Comparison of ENCODE assay signal across 18 cellular contexts in genomic region chr19:39936622-39937021, GRCh38. TPM values are rescaled to one million over a fixed set of nuclear protein-coding genes. Genes with fewer than 3 reads are reported as not detected.
DNase-seq lines count a peak whose midpoint lies in the region; ATAC-seq and TF ChIP-seq lines count a peak whose summit lies in the region.
"Had no signal": no experiment of that assay in that cellular context is flagged by ENCODE, and none has a peak within 500 bp of the region (broad histone marks: within the 10 kb centered on the region; RNA-seq: fewer than 3 reads in every experiment).

No MANE protein-coding gene starts in this region.

- H3K4me2 ChIP-seq in BLaER1 treated with 17β-estradiol and CSF1 and Interleukin-3, amounts not matched to agents 10 nM and 100 nM, result peak overlapping the region; percentile 61 to 98 (median 86)
- H3K4me2 ChIP-seq: PC-9 had no signal

- H4K20me1 ChIP-seq in BLaER1 treated with 17β-estradiol and CSF1 and Interleukin-3, amounts not matched to agents 10 nM and 100 nM, result peaks cover 0 to 1% (median 0%) of the 10 kb centered on the region in 11 experiments; a peak in 1 of 22 replicates

- no peak for TF ChIP-seq CTCF in sigmoid colon (IDR thresholded peaks at IDR 0.05)

- no peak for DNase-seq in T-helper 1 cell
- DNase-seq in activated gamma-delta T cell treated with Interleukin-2 at 50 U/mL for 16 hours, result no peak
- no peak for DNase-seq in sigmoid colon
- DNase-seq: left lung, NCI-H69, pancreas, PC-9, upper lobe of left lung had no signal

- no peaks in the 10 kb centered on the region for H3K27me3 ChIP-seq in BLaER1 treated with 17β-estradiol and CSF1 and Interleukin-3, amounts not matched to agents 10 nM and 100 nM
- H3K27me3 ChIP-seq in mucosa of rectum (ENCODE audit: control insufficient read depth in 2 of 2, insufficient read depth in 2 of 2, low read length in 2 of 2), result no peaks in the 10 kb centered on the region
- H3K27me3 ChIP-seq in sigmoid colon, result no peaks in the 10 kb centered on the region
- H3K27me3 ChIP-seq: pancreas, upper lobe of left lung had no signal

- peaks cover 20% of the 10 kb centered on the region for H3K9me3 Mint-ChIP-seq in T-helper 1 cell treated with Interleukin-12 subunit alpha and Interleukin-12 subunit beta and Interleukin-4 antibody, amounts not matched to agents 30 μg/mL and 1 μg/mL, for 36 hours
- H3K9me3 Mint-ChIP-seq in activated T-helper 17 cell treated with anti-CD3 and anti-CD28 coated beads, Interleukin-2, amount 50 U/mL, for 72 hours, result no peaks in the 10 kb centered on the region

- H3K36me3 ChIP-seq in BLaER1 treated with 17β-estradiol and CSF1 and Interleukin-3, amounts not matched to agents 10 nM and 100 nM, result no peaks in the 10 kb centered on the region
- H3K36me3 ChIP-seq in mucosa of rectum (ENCODE audit: control insufficient read depth in 2 of 2, insufficient read depth in 2 of 2, low read length in 2 of 2) (no peaks in the 10 kb centered on the region), sigmoid colon (no peaks in the 10 kb centered on the region)
- H3K36me3 ChIP-seq: left lung, pancreas, upper lobe of left lung had no signal

- H3K9ac ChIP-seq in BLaER1 treated with 17β-estradiol and CSF1 and Interleukin-3, amounts not matched to agents 10 nM and 100 nM, result peak overlapping the region in 3 of 11 experiments; percentile 43 to 53 (median 46); a peak in 3 of 22 replicates
- H3K9ac ChIP-seq in mucosa of rectum (ENCODE audit: low read depth in 1 of 2, low read length in 2 of 2), result peak overlapping the region in 1 of 2 donors; percentile 48

- no peak for TF ChIP-seq POLR2A in sigmoid colon (IDR thresholded peaks at IDR 0.05)

- H3K27ac ChIP-seq in BLaER1 treated with 17β-estradiol and CSF1 and Interleukin-3, amounts not matched to agents 10 nM and 100 nM, result peak overlapping the region in 7 of 11 experiments; percentile 15 to 84 (median 51); a peak in 13 of 22 replicates
- H3K27ac ChIP-seq in mucosa of rectum (ENCODE audit: low read depth in 2 of 2, low read length in 2 of 2) (peak overlapping the region; percentile 77), sigmoid colon (no peak overlapping the region)
- H3K27ac ChIP-seq: 22Rv1, left lung, pancreas, PC-9, upper lobe of left lung had no signal

- peaks cover 22% of the 10 kb centered on the region for H3K36me3 Mint-ChIP-seq in T-helper 1 cell treated with Interleukin-12 subunit alpha and Interleukin-12 subunit beta and Interleukin-4 antibody, amounts not matched to agents 30 μg/mL and 1 μg/mL, for 36 hours (ENCODE audit: low read depth)
- H3K36me3 Mint-ChIP-seq in activated T-helper 17 cell treated with anti-CD3 and anti-CD28 coated beads, Interleukin-2, amount 50 U/mL, for 72 hours (ENCODE audit: low read depth), result no peaks in the 10 kb centered on the region

- peaks cover 59% of the 10 kb centered on the region for H3K4me1 Mint-ChIP-seq in T-helper 1 cell treated with Interleukin-12 subunit alpha and Interleukin-12 subunit beta and Interleukin-4 antibody, amounts not matched to agents 30 μg/mL and 1 μg/mL, for 36 hours (ENCODE audit: low read depth)
- peaks cover 48% of the 10 kb centered on the region for H3K4me1 Mint-ChIP-seq in activated T-helper 17 cell treated with anti-CD3 and anti-CD28 coated beads, Interleukin-2, amount 50 U/mL, for 72 hours

- H3K4me3 ChIP-seq in BLaER1 treated with 17β-estradiol and CSF1 and Interleukin-3, amounts not matched to agents 10 nM and 100 nM, result 0 out of 20 replicates have a peak overlapping the region, but pooled peaks of 2 of the 10 experiments have one; percentile 2 to 20
- H3K4me3 ChIP-seq in mucosa of rectum (ENCODE audit: low read length in 2 of 2) (no peak overlapping the region), sigmoid colon (no peak overlapping the region)
- H3K4me3 ChIP-seq: left lung, mucosa of descending colon, pancreas, PC-9, skin epidermis, upper lobe of left lung had no signal

- peaks cover 38 to 99% (median 68%) of the 10 kb centered on the region in 10 experiments for H3K4me1 ChIP-seq in BLaER1 treated with 17β-estradiol and CSF1 and Interleukin-3, amounts not matched to agents 10 nM and 100 nM
- H3K4me1 ChIP-seq in mucosa of rectum (ENCODE audit: control insufficient read depth in 2 of 2, insufficient read depth in 2 of 2, low read length in 2 of 2) (peaks cover 26 to 48% of the 10 kb centered on the region in 2 donors), sigmoid colon (no peaks in the 10 kb centered on the region)

- peaks cover 11 to 22% (median 15%) of the 10 kb centered on the region in 11 experiments for H3K9me3 ChIP-seq in BLaER1 treated with 17β-estradiol and CSF1 and Interleukin-3, amounts not matched to agents 10 nM and 100 nM (replicated peaks in 1 of 11)
- no peaks in the 10 kb centered on the region for H3K9me3 ChIP-seq in mucosa of rectum (ENCODE audit: control insufficient read depth in 2 of 2, low read length in 2 of 2)
- peaks cover 0 to 8% (median 0%) of the 10 kb centered on the region in 4 donors for H3K9me3 ChIP-seq in sigmoid colon
- H3K9me3 ChIP-seq: mucosa of descending colon, pancreas, upper lobe of left lung had no signal

- H3K27ac Mint-ChIP-seq in T-helper 1 cell treated with Interleukin-12 subunit alpha and Interleukin-12 subunit beta and Interleukin-4 antibody, amounts not matched to agents 30 μg/mL and 1 μg/mL, for 36 hours, result peak overlapping the region; percentile 86
- peak overlapping the region; percentile 37 for H3K27ac Mint-ChIP-seq in activated T-helper 17 cell treated with anti-CD3 and anti-CD28 coated beads, Interleukin-2, amount 50 U/mL, for 72 hours
- H3K27ac Mint-ChIP-seq: dendritic cell treated with granulocyte-macrophage colony-stimulating factor and Interleukin-4, amounts not matched to agents 40 ng/mL and 50 ng/mL, for 4 days had no signal

- 91 to 92% methylated on average over 6 of the region's 6 CpGs for WGBS in sigmoid colon, 2 donors

- TF ChIP-seq EP300 in sigmoid colon (IDR thresholded peaks at IDR 0.05), result no peak

- peak overlapping the region; percentile 16 for H3K4me3 Mint-ChIP-seq in T-helper 1 cell treated with Interleukin-12 subunit alpha and Interleukin-12 subunit beta and Interleukin-4 antibody, amounts not matched to agents 30 μg/mL and 1 μg/mL, for 36 hours
- peak overlapping the region; percentile 14 for H3K4me3 Mint-ChIP-seq in activated T-helper 17 cell treated with anti-CD3 and anti-CD28 coated beads, Interleukin-2, amount 50 U/mL, for 72 hours
- H3K4me3 Mint-ChIP-seq: dendritic cell treated with granulocyte-macrophage colony-stimulating factor and Interleukin-4, amounts not matched to agents 40 ng/mL and 50 ng/mL, for 4 days had no signal

- intact Hi-C loops in sigmoid colon (cut with DNase I), result no loop called here

- H3K27me3 Mint-ChIP-seq in T-helper 1 cell treated with Interleukin-12 subunit alpha and Interleukin-12 subunit beta and Interleukin-4 antibody, amounts not matched to agents 30 μg/mL and 1 μg/mL, for 36 hours (ENCODE audit: low read depth), result no peaks in the 10 kb centered on the region
- no peaks in the 10 kb centered on the region for H3K27me3 Mint-ChIP-seq in activated T-helper 17 cell treated with anti-CD3 and anti-CD28 coated beads, Interleukin-2, amount 50 U/mL, for 72 hours
- H3K27me3 Mint-ChIP-seq: IgD-negative memory B cell had no signal

- ATAC-seq in activated T-helper 17 cell treated with anti-CD3 and anti-CD28 coated beads, Interleukin-2, amount 50 U/mL, for 72 hours (replicated peaks), result no peak
- ATAC-seq in GM21619 (IDR thresholded peaks at IDR 0.05; ENCODE audit: unreplicated experiment), result no peak
- ATAC-seq: left lung had no signal

RNA-seq across cellular contexts. Expression of gene FCGBP, which starts 2.2 kb away (rescaled TPM):
- 10 to 100 TPM in 1 of 2 donors, 1 to 10 TPM in 1; 2.1 to 11.3 TPM for total RNA-seq in activated T-helper 17 cell treated with anti-CD3 and anti-CD28 coated beads, Interleukin-2, amount 50 U/mL, for 72 hours
- total RNA-seq in sigmoid colon, result 10 to 100 TPM in 2 of 4 donors, 1 to 10 TPM in 2; 7.5 to 83.5 (median 9.7) TPM
- polyA plus RNA-seq in sigmoid colon, result 100 to 1,000 TPM in 2 of 3 donors, 10 to 100 TPM in 1; 90.1 to 713 (median 228) TPM

RNA-seq across cellular contexts. Expression of gene PSMC4, which starts 34.3 kb away (rescaled TPM):
- total RNA-seq in activated T-helper 17 cell treated with anti-CD3 and anti-CD28 coated beads, Interleukin-2, amount 50 U/mL, for 72 hours, result 100 to 1,000 TPM in 1 of 2 donors, 10 to 100 TPM in 1; 66.4 to 121 TPM
- 10 to 100 TPM; 60.1 to 86.9 (median 71.8) TPM for total RNA-seq in sigmoid colon
- polyA plus RNA-seq in sigmoid colon, result 10 to 100 TPM; 52.9 to 95.7 (median 79.3) TPM

Comparison
In these comparisons a context has a peak if more than half of its experiments do, and no peak if none do; other contexts are left out.
1. H3K27ac ChIP-seq: peak in BLaER1 treated with 17β-estradiol and CSF1 and Interleukin-3, amounts not matched to agents 10 nM and 100 nM (7 of 11) and mucosa of rectum (2 of 2); none in sigmoid colon (0 of 4).